In the genomic region with DNA sequence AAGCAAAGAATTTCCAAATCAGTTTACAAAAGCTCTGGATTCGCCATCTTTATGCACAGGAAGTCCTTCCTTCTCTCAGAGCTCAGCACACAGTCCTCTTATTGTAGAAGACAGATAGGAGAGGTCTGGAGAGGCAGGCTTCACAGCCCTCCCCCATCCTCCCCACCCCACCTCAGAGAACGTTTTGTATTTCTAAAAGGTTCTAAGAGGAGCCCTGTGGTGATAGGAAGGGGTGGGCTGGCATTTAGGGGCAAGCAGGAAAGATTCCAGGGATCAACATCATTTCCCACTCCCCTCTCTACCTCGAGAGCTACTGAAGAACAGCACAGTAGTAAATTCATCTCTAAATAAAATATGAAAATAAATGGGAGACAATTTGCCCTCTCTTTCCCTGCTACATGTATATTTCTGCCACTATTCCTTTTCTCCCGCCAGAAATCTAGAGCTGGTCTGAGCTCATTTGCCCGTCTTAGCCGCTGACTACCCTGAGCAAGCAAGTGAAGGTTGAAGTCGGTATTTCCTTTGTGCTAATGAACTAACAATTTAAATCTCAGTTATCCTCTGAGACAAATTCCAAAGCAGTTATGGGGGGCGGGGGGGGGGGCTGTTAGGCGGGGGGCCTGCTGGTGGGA, we compare ENCODE assay signal across 2 cellular contexts.
TF ChIP-seq lines count a peak whose summit lies in the region.

No MANE protein-coding gene starts in this region.

TF ChIP-seq in IMR-90, 13 proteins besides CTCF, POLR2A, EP300 and RAD21:
- TF ChIP-seq SMC3 (IDR thresholded peaks at IDR 0.05; ENCODE audit: low read depth, low read length) (no peak), CHD1 (IDR thresholded peaks at IDR 0.05; ENCODE audit: low read depth, low read length) (no peak), RCOR1 (IDR thresholded peaks at IDR 0.05; ENCODE audit: insufficient replicate concordance, low read length) (no peak), CEBPB (IDR thresholded peaks at IDR 0.05; ENCODE audit: low read depth, low read length) (no peak), NFE2L2 (IDR thresholded peaks at IDR 0.05; ENCODE audit: low read depth, low read length) (no peak), MXI1 (IDR thresholded peaks at IDR 0.05; ENCODE audit: borderline replicate concordance, low read depth, low read length) (no peak), BHLHE40 (IDR thresholded peaks at IDR 0.05; ENCODE audit: low read depth, low read length) (no peak), RFX5 (IDR thresholded peaks at IDR 0.05; ENCODE audit: low read depth, low read length) (no peak), MAZ (IDR thresholded peaks at IDR 0.05; ENCODE audit: borderline replicate concordance, low read depth, low read length) (no peak), FOS (IDR thresholded peaks at IDR 0.05; ENCODE audit: low read depth, low read length) (no peak), MAFK (IDR thresholded peaks at IDR 0.05; ENCODE audit: low read depth, low read length) (no peak)
- TF ChIP-seq, protein P1, sequence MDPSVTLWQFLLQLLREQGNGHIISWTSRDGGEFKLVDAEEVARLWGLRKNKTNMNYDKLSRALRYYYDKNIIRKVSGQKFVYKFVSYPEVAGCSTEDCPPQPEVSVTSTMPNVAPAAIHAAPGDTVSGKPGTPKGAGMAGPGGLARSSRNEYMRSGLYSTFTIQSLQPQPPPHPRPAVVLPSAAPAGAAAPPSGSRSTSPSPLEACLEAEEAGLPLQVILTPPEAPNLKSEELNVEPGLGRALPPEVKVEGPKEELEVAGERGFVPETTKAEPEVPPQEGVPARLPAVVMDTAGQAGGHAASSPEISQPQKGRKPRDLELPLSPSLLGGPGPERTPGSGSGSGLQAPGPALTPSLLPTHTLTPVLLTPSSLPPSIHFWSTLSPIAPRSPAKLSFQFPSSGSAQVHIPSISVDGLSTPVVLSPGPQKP (IDR thresholded peaks at IDR 0.05; ENCODE audit: borderline replicate concordance, low read depth, low read length), result no peak
- TF ChIP-seq, protein P2, sequence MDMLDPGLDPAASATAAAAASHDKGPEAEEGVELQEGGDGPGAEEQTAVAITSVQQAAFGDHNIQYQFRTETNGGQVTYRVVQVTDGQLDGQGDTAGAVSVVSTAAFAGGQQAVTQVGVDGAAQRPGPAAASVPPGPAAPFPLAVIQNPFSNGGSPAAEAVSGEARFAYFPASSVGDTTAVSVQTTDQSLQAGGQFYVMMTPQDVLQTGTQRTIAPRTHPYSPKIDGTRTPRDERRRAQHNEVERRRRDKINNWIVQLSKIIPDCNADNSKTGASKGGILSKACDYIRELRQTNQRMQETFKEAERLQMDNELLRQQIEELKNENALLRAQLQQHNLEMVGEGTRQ (IDR thresholded peaks at IDR 0.05; ENCODE audit: low read depth, low read length), result no peak

TF ChIP-seq in GM12878, 131 proteins besides CTCF, POLR2A, EP300 and RAD21:
- TF ChIP-seq, protein P3, sequence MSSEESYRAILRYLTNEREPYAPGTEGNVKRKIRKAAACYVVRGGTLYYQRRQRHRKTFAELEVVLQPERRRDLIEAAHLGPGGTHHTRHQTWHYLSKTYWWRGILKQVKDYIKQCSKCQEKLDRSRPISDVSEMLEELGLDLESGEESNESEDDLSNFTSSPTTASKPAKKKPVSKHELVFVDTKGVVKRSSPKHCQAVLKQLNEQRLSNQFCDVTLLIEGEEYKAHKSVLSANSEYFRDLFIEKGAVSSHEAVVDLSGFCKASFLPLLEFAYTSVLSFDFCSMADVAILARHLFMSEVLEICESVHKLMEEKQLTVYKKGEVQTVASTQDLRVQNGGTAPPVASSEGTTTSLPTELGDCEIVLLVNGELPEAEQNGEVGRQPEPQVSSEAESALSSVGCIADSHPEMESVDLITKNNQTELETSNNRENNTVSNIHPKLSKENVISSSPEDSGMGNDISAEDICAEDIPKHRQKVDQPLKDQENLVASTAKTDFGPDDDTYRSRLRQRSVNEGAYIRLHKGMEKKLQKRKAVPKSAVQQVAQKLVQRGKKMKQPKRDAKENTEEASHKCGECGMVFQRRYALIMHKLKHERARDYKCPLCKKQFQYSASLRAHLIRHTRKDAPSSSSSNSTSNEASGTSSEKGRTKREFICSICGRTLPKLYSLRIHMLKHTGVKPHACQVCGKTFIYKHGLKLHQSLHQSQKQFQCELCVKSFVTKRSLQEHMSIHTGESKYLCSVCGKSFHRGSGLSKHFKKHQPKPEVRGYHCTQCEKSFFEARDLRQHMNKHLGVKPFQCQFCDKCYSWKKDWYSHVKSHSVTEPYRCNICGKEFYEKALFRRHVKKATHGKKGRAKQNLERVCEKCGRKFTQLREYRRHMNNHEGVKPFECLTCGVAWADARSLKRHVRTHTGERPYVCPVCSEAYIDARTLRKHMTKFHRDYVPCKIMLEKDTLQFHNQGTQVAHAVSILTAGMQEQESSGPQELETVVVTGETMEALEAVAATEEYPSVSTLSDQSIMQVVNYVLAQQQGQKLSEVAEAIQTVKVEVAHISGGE (CRISPR knock-in tag; IDR thresholded peaks at IDR 0.05), result no peak
- TF ChIP-seq, protein P4, sequence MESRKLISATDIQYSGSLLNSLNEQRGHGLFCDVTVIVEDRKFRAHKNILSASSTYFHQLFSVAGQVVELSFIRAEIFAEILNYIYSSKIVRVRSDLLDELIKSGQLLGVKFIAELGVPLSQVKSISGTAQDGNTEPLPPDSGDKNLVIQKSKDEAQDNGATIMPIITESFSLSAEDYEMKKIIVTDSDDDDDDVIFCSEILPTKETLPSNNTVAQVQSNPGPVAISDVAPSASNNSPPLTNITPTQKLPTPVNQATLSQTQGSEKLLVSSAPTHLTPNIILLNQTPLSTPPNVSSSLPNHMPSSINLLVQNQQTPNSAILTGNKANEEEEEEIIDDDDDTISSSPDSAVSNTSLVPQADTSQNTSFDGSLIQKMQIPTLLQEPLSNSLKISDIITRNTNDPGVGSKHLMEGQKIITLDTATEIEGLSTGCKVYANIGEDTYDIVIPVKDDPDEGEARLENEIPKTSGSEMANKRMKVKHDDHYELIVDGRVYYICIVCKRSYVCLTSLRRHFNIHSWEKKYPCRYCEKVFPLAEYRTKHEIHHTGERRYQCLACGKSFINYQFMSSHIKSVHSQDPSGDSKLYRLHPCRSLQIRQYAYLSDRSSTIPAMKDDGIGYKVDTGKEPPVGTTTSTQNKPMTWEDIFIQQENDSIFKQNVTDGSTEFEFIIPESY (IDR thresholded peaks at IDR 0.05), result no peak
- TF ChIP-seq ZNF274 (IDR thresholded peaks at IDR 0.05; ENCODE audit: insufficient read depth, insufficient read length), result no peak
- TF ChIP-seq MXI1 (IDR thresholded peaks at IDR 0.05; ENCODE audit: low read depth, low read length), result no peak
- no peak for TF ChIP-seq TBL1XR1 (IDR thresholded peaks at IDR 0.05; ENCODE audit: low read depth, low read length)
- TF ChIP-seq CREB1 (IDR thresholded peaks at IDR 0.05; ENCODE audit: low read depth), result no peak
- TF ChIP-seq, protein P5, sequence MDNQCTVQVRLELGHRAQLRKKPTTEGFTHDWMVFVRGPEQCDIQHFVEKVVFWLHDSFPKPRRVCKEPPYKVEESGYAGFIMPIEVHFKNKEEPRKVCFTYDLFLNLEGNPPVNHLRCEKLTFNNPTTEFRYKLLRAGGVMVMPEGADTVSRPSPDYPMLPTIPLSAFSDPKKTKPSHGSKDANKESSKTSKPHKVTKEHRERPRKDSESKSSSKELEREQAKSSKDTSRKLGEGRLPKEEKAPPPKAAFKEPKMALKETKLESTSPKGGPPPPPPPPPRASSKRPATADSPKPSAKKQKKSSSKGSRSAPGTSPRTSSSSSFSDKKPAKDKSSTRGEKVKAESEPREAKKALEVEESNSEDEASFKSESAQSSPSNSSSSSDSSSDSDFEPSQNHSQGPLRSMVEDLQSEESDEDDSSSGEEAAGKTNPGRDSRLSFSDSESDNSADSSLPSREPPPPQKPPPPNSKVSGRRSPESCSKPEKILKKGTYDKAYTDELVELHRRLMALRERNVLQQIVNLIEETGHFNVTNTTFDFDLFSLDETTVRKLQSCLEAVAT (IDR thresholded peaks at IDR 0.05), result no peak
- TF ChIP-seq, protein P6, sequence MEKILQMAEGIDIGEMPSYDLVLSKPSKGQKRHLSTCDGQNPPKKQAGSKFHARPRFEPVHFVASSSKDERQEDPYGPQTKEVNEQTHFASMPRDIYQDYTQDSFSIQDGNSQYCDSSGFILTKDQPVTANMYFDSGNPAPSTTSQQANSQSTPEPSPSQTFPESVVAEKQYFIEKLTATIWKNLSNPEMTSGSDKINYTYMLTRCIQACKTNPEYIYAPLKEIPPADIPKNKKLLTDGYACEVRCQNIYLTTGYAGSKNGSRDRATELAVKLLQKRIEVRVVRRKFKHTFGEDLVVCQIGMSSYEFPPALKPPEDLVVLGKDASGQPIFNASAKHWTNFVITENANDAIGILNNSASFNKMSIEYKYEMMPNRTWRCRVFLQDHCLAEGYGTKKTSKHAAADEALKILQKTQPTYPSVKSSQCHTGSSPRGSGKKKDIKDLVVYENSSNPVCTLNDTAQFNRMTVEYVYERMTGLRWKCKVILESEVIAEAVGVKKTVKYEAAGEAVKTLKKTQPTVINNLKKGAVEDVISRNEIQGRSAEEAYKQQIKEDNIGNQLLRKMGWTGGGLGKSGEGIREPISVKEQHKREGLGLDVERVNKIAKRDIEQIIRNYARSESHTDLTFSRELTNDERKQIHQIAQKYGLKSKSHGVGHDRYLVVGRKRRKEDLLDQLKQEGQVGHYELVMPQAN (conservative IDR thresholded peaks at IDR 0.05), result no peak
- TF ChIP-seq RUNX3 (IDR thresholded peaks at IDR 0.05; ENCODE audit: low read length), result no peak
- TF ChIP-seq, protein P7, sequence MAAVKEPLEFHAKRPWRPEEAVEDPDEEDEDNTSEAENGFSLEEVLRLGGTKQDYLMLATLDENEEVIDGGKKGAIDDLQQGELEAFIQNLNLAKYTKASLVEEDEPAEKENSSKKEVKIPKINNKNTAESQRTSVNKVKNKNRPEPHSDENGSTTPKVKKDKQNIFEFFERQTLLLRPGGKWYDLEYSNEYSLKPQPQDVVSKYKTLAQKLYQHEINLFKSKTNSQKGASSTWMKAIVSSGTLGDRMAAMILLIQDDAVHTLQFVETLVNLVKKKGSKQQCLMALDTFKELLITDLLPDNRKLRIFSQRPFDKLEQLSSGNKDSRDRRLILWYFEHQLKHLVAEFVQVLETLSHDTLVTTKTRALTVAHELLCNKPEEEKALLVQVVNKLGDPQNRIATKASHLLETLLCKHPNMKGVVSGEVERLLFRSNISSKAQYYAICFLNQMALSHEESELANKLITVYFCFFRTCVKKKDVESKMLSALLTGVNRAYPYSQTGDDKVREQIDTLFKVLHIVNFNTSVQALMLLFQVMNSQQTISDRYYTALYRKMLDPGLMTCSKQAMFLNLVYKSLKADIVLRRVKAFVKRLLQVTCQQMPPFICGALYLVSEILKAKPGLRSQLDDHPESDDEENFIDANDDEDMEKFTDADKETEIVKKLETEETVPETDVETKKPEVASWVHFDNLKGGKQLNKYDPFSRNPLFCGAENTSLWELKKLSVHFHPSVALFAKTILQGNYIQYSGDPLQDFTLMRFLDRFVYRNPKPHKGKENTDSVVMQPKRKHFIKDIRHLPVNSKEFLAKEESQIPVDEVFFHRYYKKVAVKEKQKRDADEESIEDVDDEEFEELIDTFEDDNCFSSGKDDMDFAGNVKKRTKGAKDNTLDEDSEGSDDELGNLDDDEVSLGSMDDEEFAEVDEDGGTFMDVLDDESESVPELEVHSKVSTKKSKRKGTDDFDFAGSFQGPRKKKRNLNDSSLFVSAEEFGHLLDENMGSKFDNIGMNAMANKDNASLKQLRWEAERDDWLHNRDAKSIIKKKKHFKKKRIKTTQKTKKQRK (IDR thresholded peaks at IDR 0.05; ENCODE audit: low read depth, low read length), result no peak
- no peak for TF ChIP-seq RB1 (IDR thresholded peaks at IDR 0.05; ENCODE audit: borderline replicate concordance)
TF ChIP-seq in GM12878: peak in this region for 0.
